ENCODE assay signal across 8 cellular contexts in genomic region chr15:41283653-41284424, GRCh38. TPM values are rescaled to one million over a fixed set of nuclear protein-coding genes. Genes with fewer than 3 reads are reported as not detected.
DNase-seq lines count a peak whose midpoint lies in the region; ATAC-seq and TF ChIP-seq lines count a peak whose summit lies in the region.

No MANE protein-coding gene starts in this region.

- peak overlapping the region; percentile 96 to 98 for H3K27ac Mint-ChIP-seq in T-cell

- in situ Hi-C loops in GM13977 (cut with MboI; ENCODE audit: low pct_unique_long_range_greater_than_20kb, low sequenced_read_pairs, unreplicated experiment): no loop called here

- CTCF ChIA-PET in T-cell (lab: Charles Lee): interaction anchor here in 1 of 2 donors (1.4 kb wide), 1 partner anchor 53 kb away, joined by 4 read pairs; the partner anchor contains the start of gene CHP1

- H3K9me3 ChIP-seq in upper lobe of left lung: no peaks in the 10 kb centered on the region

- ATAC-seq in HG02870 (IDR thresholded peaks at IDR 0.05; ENCODE audit: unreplicated experiment) (peak; percentile 91), T-cell (replicated peaks in 1 of 4) (peak; percentile 97 to 99 (median 98)), left cardiac atrium (peak; percentile 99), upper lobe of left lung (ENCODE audit: low FRiP score in 2 of 2) (peak; percentile 100)

- TF ChIP-seq CTCF in GM13977 (IDR thresholded peaks at IDR 0.05; ENCODE audit: extremely low read depth, insufficient read depth, missing control alignments): no peak
- TF ChIP-seq CTCF in upper lobe of left lung (IDR thresholded peaks at IDR 0.05): peak in 2 of 6 experiments; percentile 10 to 20

- H3K36me3 Mint-ChIP-seq in T-cell: peaks cover 35% of the 10 kb centered on the region

- no peaks in the 10 kb centered on the region for H3K9me3 Mint-ChIP-seq in T-cell

- no peaks in the 10 kb centered on the region for H3K27me3 Mint-ChIP-seq in T-cell

- H3K36me3 ChIP-seq in upper lobe of left lung: peaks cover 18 to 49% (median 26%) of the 10 kb centered on the region in 4 donors

- no peak for TF ChIP-seq EP300 in upper lobe of left lung (IDR thresholded peaks at IDR 0.05)

- no peaks in the 10 kb centered on the region for H3K27me3 ChIP-seq in upper lobe of left lung

- POLR2A ChIA-PET in T-cell (lab: Charles Lee): interaction anchor here (0.6 to 0.7 kb wide), 2 partner anchors 766 to 1838 kb away, joined by 3 read pairs; no protein-coding TSS in a partner anchor

- peaks cover 20 to 40% (median 32%) of the 10 kb centered on the region in 4 donors for H3K4me1 ChIP-seq in upper lobe of left lung

- H3K4me3 Mint-ChIP-seq in T-cell: peak overlapping the region; percentile 98 to 99 (median 99)

- peak overlapping the region; percentile 71 to 99 (median 89) for H3K4me3 ChIP-seq in upper lobe of left lung

- peaks cover 47 to 51% (median 49%) of the 10 kb centered on the region in 3 donors for H3K4me1 Mint-ChIP-seq in T-cell

- intact Hi-C loops in left cardiac atrium (cut with DNase I): loop anchor here in 1 of 2 donors (5.0 kb wide), 1 partner anchor 52 kb away; the partner anchor contains the start of genes CHP1 and EXD1
- intact Hi-C loops in posterior cingulate gyrus (cut with DNase I): loop anchor here (2.0 kb wide), 1 partner anchor 49 kb away; the partner anchor contains the start of genes NUSAP1 and OIP5

- TF ChIP-seq POLR2A in upper lobe of left lung (IDR thresholded peaks at IDR 0.05): peak in 3 of 4 donors; percentile 75 to 97 (median 82)

- WGBS in upper lobe of left lung, 2 donors: 0% methylated on average over 22 to 45 of the region's 60 CpGs

- H3K27ac ChIP-seq in upper lobe of left lung: peak overlapping the region; percentile 79 to 98 (median 92)

- DNase-seq in GM13977 (ENCODE audit: low spot score) (peak; percentile 98), NCI-H146 (lab: John Stamatoyannopoulos, UW) (peak; percentile 96), T-cell (peak; percentile 92 to 100 (median 97)), amniotic stem cell (lab: John Stamatoyannopoulos, UW) (peak; percentile 97), left cardiac atrium (peak; percentile 99), posterior cingulate gyrus (peak; percentile 91 to 99 (median 98)), upper lobe of left lung (peak; percentile 98 to 99)

RNA-seq across cellular contexts. Expression of gene OIP5, which starts 48.6 kb away (rescaled TPM):
- total RNA-seq in T-cell (under 1 TPM in 3 of 5 donors, not detected in 2; 0.58 to 0.82 (median 0.70) TPM), left cardiac atrium (under 1 TPM; 0.21 to 0.41 TPM), upper lobe of left lung (1 to 10 TPM in 2 of 6 donors, under 1 TPM in 1, not detected in 3; 0.46 to 1.1 (median 1.1) TPM)

RNA-seq across cellular contexts. Expression of gene NUSAP1, which starts 48.8 kb away (rescaled TPM):
- total RNA-seq in T-cell: 1 to 10 TPM; 5.4 to 9.4 (median 7.0) TPM
- 1 to 10 TPM; 1.1 to 4.6 TPM for total RNA-seq in left cardiac atrium
- 10 to 100 TPM in 2 of 6 donors, 1 to 10 TPM in 4; 6.8 to 22.0 (median 8.3) TPM for total RNA-seq in upper lobe of left lung

RNA-seq across cellular contexts. Expression of gene CHP1, which starts 52.8 kb away (rescaled TPM):
- total RNA-seq in T-cell (10 to 100 TPM; 20.5 to 34.4 (median 31.1) TPM), left cardiac atrium (100 to 1,000 TPM; 113 to 123 TPM), upper lobe of left lung (100 to 1,000 TPM; 130 to 264 (median 200) TPM)

RNA-seq across cellular contexts. Expression of gene EXD1, which starts 53.3 kb away (rescaled TPM):
- not detected for total RNA-seq in T-cell
- total RNA-seq in left cardiac atrium: not detected
- under 1 TPM in 2 of 6 donors, not detected in 4; 0.09 to 0.30 TPM for total RNA-seq in upper lobe of left lung

Comparison
In these comparisons a context has a peak if more than half of its experiments do, and no peak if none do; other contexts are left out.
1. Peak in every context shown above with its lines: DNase-seq, ATAC-seq, H3K4me3 ChIP-seq and H3K27ac ChIP-seq.